In the genomic region with DNA sequence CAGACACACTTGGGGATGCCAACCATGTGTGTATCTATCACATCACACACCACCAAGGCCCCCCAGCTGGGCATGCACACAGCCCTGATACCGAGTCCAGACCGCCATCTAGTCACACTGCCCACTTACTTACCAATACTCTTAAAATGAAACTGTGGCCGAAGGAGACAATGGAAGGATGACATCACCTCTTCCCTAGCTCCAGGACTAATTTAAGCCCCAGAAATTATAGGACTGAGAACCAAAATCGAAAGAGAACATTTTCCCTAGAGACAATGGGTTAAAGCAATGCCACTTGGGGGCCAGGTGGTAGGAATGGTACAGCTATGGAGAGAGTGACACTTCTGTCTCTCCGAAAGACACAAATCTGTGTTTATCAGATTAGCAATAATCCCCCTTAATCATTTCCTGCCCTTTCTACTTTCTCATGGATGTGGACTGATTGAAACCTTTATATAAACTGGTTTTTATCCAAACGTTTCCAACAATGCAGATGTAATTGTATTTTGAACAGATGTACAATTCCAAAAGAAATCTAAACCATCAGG, we compare ENCODE assay signal across 7 cellular contexts. TPM values are rescaled to one million over a fixed set of nuclear protein-coding genes. Genes with fewer than 3 reads are reported as not detected.
DNase-seq lines count a peak whose midpoint lies in the region; ATAC-seq and TF ChIP-seq lines count a peak whose summit lies in the region.

No MANE protein-coding gene starts in this region.

- no peak overlapping the region for H3K27ac ChIP-seq in GM23248
- peak overlapping the region in 7 of 59 donors; percentile 34 to 83 (median 74) for H3K27ac ChIP-seq in dorsolateral prefrontal cortex

- H3K4me1 ChIP-seq in GM23248 (ENCODE audit: insufficient read depth) = 0 out of 2 replicates have a peak, but pooled peaks cover 4% of the 10 kb centered on the region

- in situ Hi-C loops in GM23248 (cut with MboI) = loop anchor here (10.0 kb wide), 1 partner anchor 536 kb away; no protein-coding TSS in a partner anchor

- peak overlapping the region; percentile 73; the same call in 1 of the 2 replicates for H3K4me3 ChIP-seq in GM23248
- peak overlapping the region in 44 of 59 donors; percentile 4 to 81 (median 68) for H3K4me3 ChIP-seq in dorsolateral prefrontal cortex

- H3K36me3 ChIP-seq in GM23248 (ENCODE audit: low read depth) = no peaks in the 10 kb centered on the region

- H3K9me3 ChIP-seq in GM23248 (ENCODE audit: low read depth) = no peaks in the 10 kb centered on the region

- DNase-seq in GM23248 (peak; percentile 28), NCI-H69 (lab: John Stamatoyannopoulos, UW) (peak; percentile 78), dorsolateral prefrontal cortex (no peak), sciatic nerve (ENCODE audit: low spot score) (no peak)
- DNase-seq in stimulated activated CD4-positive, alpha-beta T cell treated with anti-CD3 and anti-CD28 coated beads, Interleukin-4, amount 100 ng/mL, for 1 hour = no peak

- ATAC-seq in sciatic nerve (peak; percentile 33), GM21367 (IDR thresholded peaks at IDR 0.05; ENCODE audit: unreplicated experiment) (no peak), HG03097 (IDR thresholded peaks at IDR 0.05; ENCODE audit: low FRiP score, unreplicated experiment) (no peak)

- H3K27me3 ChIP-seq in GM23248 (replicated peaks; ENCODE audit: insufficient read depth) (no peaks in the 10 kb centered on the region), dorsolateral prefrontal cortex (no peaks in the 10 kb centered on the region)

- no peaks in the 10 kb centered on the region for H4K20me1 ChIP-seq in GM23248 (ENCODE audit: insufficient read depth)

- H2AFZ ChIP-seq in GM23248 = peak overlapping the region; percentile 88

- H3K79me2 ChIP-seq in GM23248 (ENCODE audit: insufficient read depth) = no peaks in the 10 kb centered on the region

- peak overlapping the region; percentile 87 for H3K4me2 ChIP-seq in GM23248 (ENCODE audit: unreplicated experiment)

- H3F3A ChIP-seq in GM23248 (ENCODE audit: insufficient read depth) = no peaks in the 10 kb centered on the region

- intact Hi-C loops in dorsolateral prefrontal cortex (cut with DNase I) (loop anchor here in 1 of 2 donors (5.0 to 10.0 kb wide), 2 partner anchors 88 to 516 kb away; no protein-coding TSS in a partner anchor), sciatic nerve (cut with DNase I) (no loop called here)

- 45 to 48% methylated on average over 6 of the region's 6 CpGs for WGBS in GM23248 (ENCODE audit: low coverage in 1 of 2, low lambda C conversion rate in 2 of 2, missing lambda C conversion rate in 2 of 2), 2 experiments

- H3K9me2 ChIP-seq in GM23248 (ENCODE audit: insufficient read depth) = no peaks in the 10 kb centered on the region

- no peak overlapping the region for H3K9ac ChIP-seq in GM23248

- TF ChIP-seq CTCF in dorsolateral prefrontal cortex (IDR thresholded peaks at IDR 0.05 in 54 of 56, conservative IDR thresholded peaks at IDR 0.05 in 2 of 56; ENCODE audit: low read depth in 1 of 56, partially characterized antibody in 56 of 56) = no peak

RNA-seq across cellular contexts. Expression of gene GGACT, which starts 0.7 kb away (rescaled TPM):
- total RNA-seq in GM23248 (2014; rRNA removed; shearing (Covaris generic)) = 1.6 and 2.8 TPM in 2 replicates
- 5.7 and 8.5 TPM in 2 replicates for polyA plus RNA-seq in GM23248 (2016; fragmentation: Nextera tagmentation; extraction: Ambion mirVana)
- 10 to 100 TPM in 1 of 120 experiments, 1 to 10 TPM in 114, under 1 TPM in 5; 0.56 to 10.3 (median 2.8) TPM for total RNA-seq in dorsolateral prefrontal cortex
- total RNA-seq in sciatic nerve = 5.2 TPM

Comparison
In these comparisons a context has a peak if more than half of its experiments do, and no peak if none do; other contexts are left out.
1. DNase-seq: peak in GM23248 (single experiment) and NCI-H69 (single experiment); none in dorsolateral prefrontal cortex (0 of 10), sciatic nerve (single experiment) and stimulated activated CD4-positive, alpha-beta T cell treated with anti-CD3 and anti-CD28 coated beads, Interleukin-4, amount 100 ng/mL, for 1 hour (single experiment).